24 cellular contexts compared by ENCODE assay signal in the genomic region with DNA sequence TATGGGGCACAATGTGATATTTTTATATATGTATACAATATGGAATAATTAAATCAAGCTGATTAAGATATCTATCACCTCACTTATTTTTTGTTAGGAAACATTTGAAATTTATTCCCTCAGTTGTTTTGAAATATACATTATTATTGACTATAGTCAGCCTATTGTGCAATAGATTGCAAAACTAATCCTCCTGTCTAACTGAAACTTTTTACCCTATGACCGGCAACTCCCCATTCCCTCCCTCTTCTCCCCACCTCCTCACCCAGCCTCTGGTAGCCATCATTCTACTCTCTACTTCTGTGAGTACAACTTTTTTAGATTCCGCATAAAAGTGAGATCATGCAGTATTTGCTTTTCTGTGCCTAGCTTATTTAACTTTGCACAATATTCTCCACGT.
DNase-seq lines count a peak whose midpoint lies in the region; ATAC-seq, FAIRE-seq and TF ChIP-seq lines count a peak whose summit lies in the region.
"Had no signal": no experiment of that assay in that cellular context is flagged by ENCODE, and none has a peak within 500 bp of the region (broad histone marks: within the 10 kb centered on the region; RNA-seq: fewer than 3 reads in every experiment).

No MANE protein-coding gene starts in this region.

- H3K27me3 ChIP-seq in endodermal cell (ENCODE audit: control insufficient read depth, insufficient read depth, low read length, poor library complexity, severe bottlenecking) = no peaks in the 10 kb centered on the region
- H3K27me3 ChIP-seq in lower lobe of right lung (ENCODE audit: low read depth) = no peaks in the 10 kb centered on the region
- H3K27me3 ChIP-seq: adrenal gland, sigmoid colon, testis had no signal

- H3K9me3 Mint-ChIP-seq in endodermal cell = peaks cover 34% of the 10 kb centered on the region

- intact Hi-C loops in lower lobe of right lung (cut with DNase I) = no loop called here

- H3K9me3 ChIP-seq in endodermal cell (ENCODE audit: control insufficient read depth, low read length) (peaks cover 43% of the 10 kb centered on the region), lower lobe of right lung (peaks cover 6% of the 10 kb centered on the region)
- H3K9me3 ChIP-seq: adrenal gland, testis had no signal

- no peak for FAIRE-seq in HTR-8/SVneo (lab: Jason Lieb, UNC)
- FAIRE-seq: H54 had no signal

- no peak overlapping the region for H3K27ac Mint-ChIP-seq in endodermal cell
- H3K27ac Mint-ChIP-seq: activated CD4-positive, alpha-beta memory T cell treated with anti-CD3 and anti-CD28 coated beads for 36 hours; CD8-positive, alpha-beta T cell; stimulated activated memory B cell treated with anti-CD40 and anti-IgM and Interleukin-4, amounts not matched to agents 10 μg/mL and 1 μg/mL and 100 μg/mL, for 72 hours; WTC11 had no signal

- H3K4me3 ChIP-seq in endodermal cell (ENCODE audit: low read length) (peak overlapping the region; percentile 35), lower lobe of right lung (no peak overlapping the region)
- H3K4me3 ChIP-seq: adrenal gland, sigmoid colon, testis had no signal

- H3K27ac ChIP-seq in endodermal cell (ENCODE audit: low read depth, low read length) (no peak overlapping the region), lower lobe of right lung (no peak overlapping the region)
- H3K27ac ChIP-seq: adrenal gland, sigmoid colon, testis had no signal

- H3K27me3 Mint-ChIP-seq in endodermal cell (ENCODE audit: insufficient read depth) = no peaks in the 10 kb centered on the region
- H3K27me3 Mint-ChIP-seq: activated CD4-positive, alpha-beta memory T cell treated with anti-CD3 and anti-CD28 coated beads for 36 hours; natural killer cell treated with Interleukin-12 subunit alpha and Interleukin-12 subunit beta and Interleukin-15 and Interleukin-18, amount 100 ng/mL, for 72 hours; stimulated activated memory B cell treated with anti-CD40 and anti-IgM and Interleukin-4, amounts not matched to agents 10 μg/mL and 1 μg/mL and 100 μg/mL, for 72 hours had no signal

- no peak overlapping the region for H3K9ac ChIP-seq in endodermal cell (ENCODE audit: extremely low read depth, low read length, poor library complexity, severe bottlenecking)

- H3K4me1 ChIP-seq in endodermal cell (ENCODE audit: control insufficient read depth, insufficient read depth, low read length) (peaks cover 3% of the 10 kb centered on the region), lower lobe of right lung (peaks cover 22% of the 10 kb centered on the region)
- H3K4me1 ChIP-seq: adrenal gland, sigmoid colon, testis had no signal

- 94 to 100% methylated on average over 3 of the region's 3 CpGs for WGBS in endodermal cell (ENCODE audit: insufficient coverage in 1 of 2, insufficient read length in 1 of 2), 2 experiments

- H3K36me3 Mint-ChIP-seq in endodermal cell (ENCODE audit: low read depth) = no peaks in the 10 kb centered on the region

- H3K4me3 Mint-ChIP-seq in endodermal cell = no peak overlapping the region
- H3K4me3 Mint-ChIP-seq: activated CD4-positive, alpha-beta memory T cell treated with anti-CD3 and anti-CD28 coated beads for 36 hours; CD8-positive, alpha-beta T cell; natural killer cell treated with Interleukin-12 subunit alpha and Interleukin-12 subunit beta and Interleukin-15 and Interleukin-18, amount 100 ng/mL, for 72 hours; stimulated activated memory B cell treated with anti-CD40 and anti-IgM and Interleukin-4, amounts not matched to agents 10 μg/mL and 1 μg/mL and 100 μg/mL, for 72 hours; WTC11 had no signal

- no peak for TF ChIP-seq CTCF in endodermal cell (conservative IDR thresholded peaks at IDR 0.05)
- TF ChIP-seq CTCF in lower lobe of right lung (IDR thresholded peaks at IDR 0.05) = no peak

- no peaks in the 10 kb centered on the region for H3K36me3 ChIP-seq in endodermal cell (ENCODE audit: control insufficient read depth, insufficient read depth, low read length)
- no peaks in the 10 kb centered on the region for H3K36me3 ChIP-seq in lower lobe of right lung
- H3K36me3 ChIP-seq: adrenal gland, sigmoid colon had no signal

- peak; percentile 56 to 57 for ATAC-seq in lower lobe of right lung
- ATAC-seq: CD8-positive, alpha-beta T cell; Panc1; stimulated activated memory B cell treated with anti-CD40 and anti-IgM and Interleukin-4, amounts not matched to agents 10 μg/mL and 1 μg/mL and 100 μg/mL, for 72 hours; WTC11 had no signal

- DNase-seq in ELR (ENCODE audit: low read depth) (peak; percentile 16), NOMO-1 treated with DMSO at 0.1 percent for 48 hours (lab: John Stamatoyannopoulos, UW; ENCODE audit: unreplicated experiment) (peak; percentile 59), endodermal cell (no peak), lower lobe of right lung (no peak), HTR-8/SVneo (ENCODE audit: insufficient read length, low spot score) (no peak), LoVo (ENCODE audit: low spot score) (no peak), occipital lobe (lab: John Stamatoyannopoulos, UW) (no peak)
- no peak for DNase-seq in effector CD4-positive, alpha-beta T cell
- DNase-seq: activated CD4-positive, alpha-beta memory T cell treated with anti-CD3 and anti-CD28 coated beads for 36 hours; activated gamma-delta T cell; activated T-cell treated with anti-CD3 and anti-CD28 coated beads for 4 hours; adrenal gland; caudate nucleus; CD8-positive, alpha-beta T cell; NCI-H1436 treated with DMSO at 0.1 percent for 48 hours; NCI-H2171 treated with DMSO at 0.1 percent for 48 hours; NCI-H748 treated with DMSO at 0.1 percent for 48 hours; sigmoid colon; testis had no signal

- H3K4me1 Mint-ChIP-seq in endodermal cell = peaks cover 7% of the 10 kb centered on the region
- H3K4me1 Mint-ChIP-seq: WTC11 had no signal

Comparison
In these comparisons a context has a peak if more than half of its experiments do, and no peak if none do; other contexts are left out.
1. DNase-seq: peak in ELR (single experiment) and NOMO-1 treated with DMSO at 0.1 percent for 48 hours (single experiment); none in endodermal cell (single experiment), lower lobe of right lung (single experiment), HTR-8/SVneo (single experiment), LoVo (single experiment), effector CD4-positive, alpha-beta T cell (single experiment) and occipital lobe (single experiment).